In the genomic region with DNA sequence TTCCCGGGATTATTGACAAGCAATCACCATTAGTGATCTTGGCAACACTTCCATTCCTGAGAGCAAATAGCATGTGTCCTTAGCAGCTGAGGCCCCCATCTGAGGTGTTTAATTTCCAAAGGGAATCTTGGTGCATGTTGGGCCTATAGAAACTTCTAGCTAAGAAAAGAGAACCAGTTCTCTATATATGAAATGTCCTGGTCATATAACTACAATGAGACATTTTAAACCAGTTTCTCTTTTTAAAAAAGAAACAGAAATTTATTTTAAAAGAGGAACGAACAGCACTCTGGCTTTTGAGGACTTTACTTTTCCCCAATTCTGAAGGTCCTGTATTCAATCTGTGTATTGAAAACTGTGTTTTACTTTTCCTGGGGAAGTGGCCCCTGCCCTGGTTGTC, we compare ENCODE assay signal across 25 cellular contexts.
DNase-seq lines count a peak whose midpoint lies in the region; ATAC-seq, FAIRE-seq and TF ChIP-seq lines count a peak whose summit lies in the region.
"Had no signal": no experiment of that assay in that cellular context is flagged by ENCODE, and none has a peak within 500 bp of the region (broad histone marks: within the 10 kb centered on the region; RNA-seq: fewer than 3 reads in every experiment).

No MANE protein-coding gene starts in this region.

- intact Hi-C loops in CD14-positive monocyte (cut with micrococcal nuclease), result no loop called here

- peak overlapping the region; percentile 75 for H3K27ac ChIP-seq in OCI-LY3 (ENCODE audit: low read length)
- peak overlapping the region; percentile 18 to 32 for H3K27ac ChIP-seq in small intestine (ENCODE audit: low read depth in 1 of 2, low read length in 1 of 2)
- H3K27ac ChIP-seq: BLaER1, SK-N-MC had no signal

- H3K9me3 ChIP-seq in OCI-LY3 (ENCODE audit: insufficient read depth, low read length) (no peaks in the 10 kb centered on the region), small intestine (ENCODE audit: control insufficient read depth, low read depth) (no peaks in the 10 kb centered on the region)
- H3K9me3 ChIP-seq: BLaER1 had no signal

- H3K4me3 Mint-ChIP-seq in CD14-positive monocyte, result peak overlapping the region in 1 of 2 donors; percentile 46
- H3K4me3 Mint-ChIP-seq: CD4-positive, alpha-beta memory T cell had no signal

- no peak for FAIRE-seq in small intestine (lab: Jason Lieb, UNC)
- FAIRE-seq: GM12892 had no signal

- H3K27ac Mint-ChIP-seq in CD14-positive monocyte, result peak overlapping the region; percentile 77 to 91 (median 87)
- H3K27ac Mint-ChIP-seq: CD4-positive, alpha-beta memory T cell had no signal

- peak; percentile 16 for ATAC-seq in left lobe of liver
- ATAC-seq in HG03469 (IDR thresholded peaks at IDR 0.05; ENCODE audit: unreplicated experiment), result no peak
- ATAC-seq in HG02571 (IDR thresholded peaks at IDR 0.05; ENCODE audit: unreplicated experiment), result no peak
- ATAC-seq: HCT116, Panc1 had no signal

- peak overlapping the region; percentile 52 for H3K4me2 ChIP-seq in OCI-LY3 (ENCODE audit: low read length)
- H3K4me2 ChIP-seq: BLaER1 had no signal

- H3K4me3 ChIP-seq in OCI-LY3 (ENCODE audit: low read length), result no peak overlapping the region
- H3K4me3 ChIP-seq in small intestine (ENCODE audit: low read depth in 1 of 2, low read length in 2 of 2), result no peak overlapping the region
- H3K4me3 ChIP-seq: BLaER1, SK-N-MC had no signal

- H3K36me3 Mint-ChIP-seq in CD14-positive monocyte, result no peaks in the 10 kb centered on the region
- H3K36me3 Mint-ChIP-seq: CD4-positive, alpha-beta memory T cell had no signal

- H3K27me3 ChIP-seq in OCI-LY3 (ENCODE audit: low read depth, low read length) (no peaks in the 10 kb centered on the region), small intestine (ENCODE audit: control insufficient read depth in 2 of 2, insufficient read depth in 2 of 2, low read length in 2 of 2) (no peaks in the 10 kb centered on the region)
- H3K27me3 ChIP-seq: BLaER1 had no signal

- peaks cover 21% of the 10 kb centered on the region for H3K4me1 ChIP-seq in OCI-LY3 (ENCODE audit: low read length)
- peaks cover 0 to 2% of the 10 kb centered on the region in 2 donors for H3K4me1 ChIP-seq in small intestine (ENCODE audit: control insufficient read depth in 2 of 2, insufficient read depth in 1 of 2, low read depth in 1 of 2, low read length in 1 of 2)
- H3K4me1 ChIP-seq: BLaER1 had no signal

- 54 to 71% (median 59%) methylated on average over 2 of the region's 2 CpGs for WGBS in small intestine, 3 donors

- H3K79me2 ChIP-seq in OCI-LY3 (ENCODE audit: low read length), result no peaks in the 10 kb centered on the region

- TF ChIP-seq CTCF in CD14-positive monocyte (IDR thresholded peaks at IDR 0.05) (no peak), OCI-LY3 (IDR thresholded peaks at IDR 0.05; ENCODE audit: low read depth, low read length) (no peak)

- H3K4me1 Mint-ChIP-seq in CD14-positive monocyte, result peaks cover 39% of the 10 kb centered on the region
- H3K4me1 Mint-ChIP-seq: CD4-positive, alpha-beta memory T cell had no signal

- H4K20me1 ChIP-seq in OCI-LY3 (ENCODE audit: insufficient read depth, low read length), result no peaks in the 10 kb centered on the region
- H4K20me1 ChIP-seq: BLaER1 had no signal

- H3K36me3 ChIP-seq in OCI-LY3 (replicated peaks; ENCODE audit: low read depth, low read length) (no peaks in the 10 kb centered on the region), small intestine (ENCODE audit: control insufficient read depth in 2 of 2, insufficient read depth in 2 of 2, low read length in 2 of 2) (no peaks in the 10 kb centered on the region)
- H3K36me3 ChIP-seq: BLaER1 had no signal

- no peak overlapping the region for H2AFZ ChIP-seq in OCI-LY3 (ENCODE audit: low read depth, low read length)

- H3K9ac ChIP-seq in OCI-LY3 (ENCODE audit: low read length), result no peak overlapping the region
- H3K9ac ChIP-seq: BLaER1 had no signal

- peaks cover 0 to 2% (median 0%) of the 10 kb centered on the region in 3 donors for H3K27me3 Mint-ChIP-seq in CD14-positive monocyte (ENCODE audit: low read depth in 3 of 3)

- H3K9me3 Mint-ChIP-seq in CD14-positive monocyte, result peaks cover 0 to 5% (median 0%) of the 10 kb centered on the region in 7 donors

- DNase-seq in CD14-positive monocyte (ENCODE audit: low spot score) (no peak), left lobe of liver (ENCODE audit: low spot score) (no peak), small intestine (no peak)
- no peak for DNase-seq in activated naive CD4-positive, alpha-beta T cell (lab: John Stamatoyannopoulos, UW)
- DNase-seq: CD4-positive, alpha-beta memory T cell; DMS 273 treated with DMSO at 0.1 percent for 48 hours; DMS79; GF-D8; Karpas-422; NCI-H1092 treated with DMSO at 0.1 percent for 48 hours; NCI-H1436; NCI-H187 treated with DMSO at 0.1 percent for 48 hours; NCI-H2107; NCI-H524; NCI-H748 treated with DMSO at 0.1 percent for 48 hours; NK-92 treated with Interleukin-12 subunit alpha and Interleukin-12 subunit beta, amount 100 ng/mL, for 24 hours; SIG-M5 had no signal
